In the genomic region with DNA sequence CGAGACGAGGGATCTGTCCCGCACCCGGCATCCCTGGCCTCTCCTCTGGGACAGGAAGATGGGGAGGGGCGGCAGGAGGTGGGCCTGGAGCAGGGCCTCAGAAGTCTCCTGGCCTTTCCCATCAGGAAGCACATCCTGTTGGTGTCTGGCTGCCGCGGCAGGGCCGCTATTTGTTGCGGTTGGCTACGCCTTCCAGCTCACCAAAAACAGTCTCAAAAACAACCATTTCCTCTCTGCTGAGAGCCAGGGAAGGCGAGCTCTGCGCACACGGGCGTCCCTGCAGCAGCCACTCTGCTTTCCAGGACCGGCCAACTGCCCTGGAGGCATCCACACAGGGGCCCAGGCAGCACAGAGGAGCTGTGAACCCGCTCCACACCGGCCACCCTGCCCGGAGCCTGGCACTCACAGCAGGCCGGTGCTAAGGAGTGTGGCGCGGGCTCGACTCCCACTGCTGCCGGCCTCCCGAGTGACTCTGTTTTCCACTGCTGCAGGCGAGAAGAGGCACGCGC, we compare ENCODE assay signal across 8 cellular contexts. TPM values are rescaled to one million over a fixed set of nuclear protein-coding genes. Genes with fewer than 3 reads are reported as not detected.
A peak's percentile ranks its signal among the peaks of the same experiment; 100 is the strongest.
DNase-seq lines count a peak whose midpoint lies in the region; ATAC-seq and TF ChIP-seq lines count a peak whose summit lies in the region.

A gene (plus strand): TSS at position 224 of the 509 bp plus-strand sequence. CDS start 610 bp downstream, outside the sequence.

- H3K36me3 Mint-ChIP-seq in mesothelial cell of epicardium, result no peaks in the 10 kb centered on the region

- H3K36me3 ChIP-seq in ACC112 (ENCODE audit: insufficient read depth, low read length), result no peaks in the 10 kb centered on the region

- H3K27ac Mint-ChIP-seq in mesothelial cell of epicardium, result peak within 1 kb of the TSS; percentile 96

- H3K4me3 Mint-ChIP-seq in mesothelial cell of epicardium, result peak within 1 kb of the TSS; percentile 67

- ATAC-seq in HG02973 (IDR thresholded peaks at IDR 0.05; ENCODE audit: unreplicated experiment) (no peak), HG03354 (IDR thresholded peaks at IDR 0.05; ENCODE audit: poor library complexity, severe bottlenecking, unreplicated experiment) (no peak)

- peak within 1 kb of the TSS; percentile 23; the same call in 1 of the 2 replicates for H3K27ac ChIP-seq in ACC112 (ENCODE audit: low read depth, low read length)
- H3K27ac ChIP-seq in RWPE1, result peak within 1 kb of the TSS; percentile 75
- peak within 1 kb of the TSS; percentile 79 to 96 for H3K27ac ChIP-seq in coronary artery

- CTCF ChIA-PET in RWPE1 (lab: Yijun Ruan, JAX), result interaction anchor here (0.6 kb wide), 1 partner anchor 34 kb away, joined by 4 read pairs; no protein-coding TSS in a partner anchor

- no peak for TF ChIP-seq CTCF in RWPE1 (conservative IDR thresholded peaks at IDR 0.05; ENCODE audit: low read depth)
- no peak for TF ChIP-seq CTCF in coronary artery (IDR thresholded peaks at IDR 0.05)
- no peak for TF ChIP-seq CTCF in mesothelial cell of epicardium (IDR thresholded peaks at IDR 0.05; ENCODE audit: unreplicated experiment)

- peaks cover 33% of the 10 kb centered on the region for H3K79me2 ChIP-seq in ACC112 (ENCODE audit: control insufficient read depth, insufficient read depth, low read length, unreplicated experiment)

- POLR2A ChIA-PET in RWPE1 (lab: Yijun Ruan, JAX; ENCODE audit: low non-redundant PET), result no interaction called here

- H3K9me3 Mint-ChIP-seq in mesothelial cell of epicardium, result no peaks in the 10 kb centered on the region

- peaks cover 59% of the 10 kb centered on the region for H3K4me1 Mint-ChIP-seq in mesothelial cell of epicardium

- H3K27me3 Mint-ChIP-seq in mesothelial cell of epicardium (ENCODE audit: low read depth), result no peaks in the 10 kb centered on the region

- no peak for DNase-seq in RWPE1 (ENCODE audit: low spot score)
- no peak for DNase-seq in coronary artery (ENCODE audit: low spot score)
- DNase-seq in mesothelial cell of epicardium (ENCODE audit: low spot score in 2 of 2, unreplicated experiment in 2 of 2), result no peak
- no peak for DNase-seq in NCI-H82 treated with DMSO at 0.1 percent for 48 hours (lab: John Stamatoyannopoulos, UW; ENCODE audit: unreplicated experiment)
- DNase-seq in NAMALWA (ENCODE audit: low spot score), result no peak

- peak within 1 kb of the TSS; percentile 95 for H3K4me3 ChIP-seq in ACC112 (ENCODE audit: low read depth, low read length)
- peak within 1 kb of the TSS; percentile 80 for H3K4me3 ChIP-seq in coronary artery

- H2AFZ ChIP-seq in ACC112 (ENCODE audit: low read length, unreplicated experiment), result peak within 1 kb of the TSS; percentile 76

- peaks cover 23% of the 10 kb centered on the region for H3K4me1 ChIP-seq in ACC112 (ENCODE audit: control insufficient read depth, insufficient read depth, low read length, unreplicated experiment)

- no peaks in the 10 kb centered on the region for H3K27me3 ChIP-seq in ACC112 (ENCODE audit: insufficient read depth, low read length)

RNA-seq across cellular contexts. Expression of the gene that starts here (rescaled TPM):
- total RNA-seq in mesothelial cell of epicardium, result 6.6 to 7.7 TPM (median 6.9 TPM) in 3 replicates

Comparison
In these comparisons a context has a peak if more than half of its experiments do, and no peak if none do; other contexts are left out.
1. H3K27ac ChIP-seq: peak in every context shown above with its lines; median percentile 88 in coronary artery; 75 in RWPE1; 23 in ACC112.